Comparison of ENCODE assay signal across 20 cellular contexts in the genomic region with DNA sequence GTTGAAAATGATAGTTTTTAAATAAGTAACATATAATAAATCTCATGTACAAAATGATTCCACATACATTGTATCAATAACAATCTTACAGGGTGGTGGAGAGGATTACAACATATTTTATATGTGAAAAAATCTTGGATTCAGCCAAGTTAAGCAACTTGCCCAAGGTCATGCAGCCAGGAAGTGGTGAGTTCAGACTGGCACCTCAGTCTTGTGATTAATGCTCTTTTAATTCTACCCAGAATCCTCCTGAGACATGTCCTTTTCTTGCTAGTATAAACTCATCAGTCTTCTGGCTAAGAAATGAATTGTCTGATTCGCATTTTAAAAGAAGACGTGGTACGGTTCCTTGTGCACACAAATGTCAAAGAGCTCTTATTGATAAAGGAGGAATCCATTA. TPM values are rescaled to one million over a fixed set of nuclear protein-coding genes. Genes with fewer than 3 reads are reported as not detected.
"Had no signal": no experiment of that assay in that cellular context is flagged by ENCODE, and none has a peak within 500 bp of the region (broad histone marks: within the 10 kb centered on the region; RNA-seq: fewer than 3 reads in every experiment).

No MANE protein-coding gene starts in this region.

- H3K27ac ChIP-seq: colonic mucosa, esophagus squamous epithelium, gastrocnemius medialis, heart right ventricle, prostate gland, stomach, thoracic aorta, upper lobe of right lung had no signal

- H3K4me3 Mint-ChIP-seq: activated CD8-positive, alpha-beta T cell treated with anti-CD3 and anti-CD28 coated beads for 36 hours; activated T-cell treated with anti-CD3 and anti-CD28 coated beads, Interleukin-2, amount 50 U/mL, for 4 hours; T-helper 17 cell had no signal

- DNase-seq: activated CD4-positive, alpha-beta T cell treated with anti-CD3 and anti-CD28 coated beads for 48 hours; activated CD8-positive, alpha-beta T cell treated with anti-CD3 and anti-CD28 coated beads for 36 hours; activated effector memory CD4-positive, alpha-beta T cell treated with Interleukin-2 at 50 U/mL for 16 hours; activated T-cell treated with anti-CD3 and anti-CD28 coated beads, Interleukin-2, amount 50 U/mL, for 4 hours; central memory CD4-positive, alpha-beta T cell; colonic mucosa; esophagus squamous epithelium; gastrocnemius medialis; heart right ventricle; left cardiac atrium; midbrain; stimulated activated CD4-positive, alpha-beta T cell treated with anti-CD3 and anti-CD28 coated beads, Interleukin-1b, Interleukin-23, amount 100 ng/mL, for 48 hours; stomach; T-helper 17 cell; upper lobe of right lung had no signal

- H3K4me1 ChIP-seq: colonic mucosa had no signal

- ATAC-seq: activated CD8-positive, alpha-beta T cell treated with anti-CD3 and anti-CD28 coated beads for 36 hours; activated naive CD4-positive, alpha-beta T cell treated with anti-CD3 and anti-CD28 coated beads, Interleukin-2, amount 50 U/mL, for 72 hours; activated T-cell treated with anti-CD3 and anti-CD28 coated beads, Interleukin-2, amount 50 U/mL, for 4 hours; gastrocnemius medialis; heart right ventricle; left cardiac atrium; sciatic nerve; T-helper 17 cell; upper lobe of right lung had no signal

- H3K36me3 ChIP-seq: colonic mucosa, esophagus squamous epithelium, gastrocnemius medialis, heart right ventricle, prostate gland, stomach, thoracic aorta, upper lobe of right lung had no signal

- H3K9me3 ChIP-seq: colonic mucosa, gastrocnemius medialis, prostate gland, stomach, thoracic aorta, upper lobe of right lung had no signal

- H3K4me3 ChIP-seq: colonic mucosa, esophagus squamous epithelium, gastrocnemius medialis, heart right ventricle, lung, prostate gland, stomach, thoracic aorta, upper lobe of right lung had no signal

- H3K27ac Mint-ChIP-seq: activated CD8-positive, alpha-beta T cell treated with anti-CD3 and anti-CD28 coated beads for 36 hours; activated naive CD4-positive, alpha-beta T cell treated with anti-CD3 and anti-CD28 coated beads, Interleukin-2, amount 50 U/mL, for 72 hours; T-helper 17 cell had no signal

RNA-seq across cellular contexts. Expression of a gene that starts 4.5 kb away (rescaled TPM):
- total RNA-seq: activated CD8-positive, alpha-beta T cell treated with anti-CD3 and anti-CD28 coated beads for 36 hours; activated naive CD4-positive, alpha-beta T cell treated with anti-CD3 and anti-CD28 coated beads, Interleukin-2, amount 50 U/mL, for 72 hours; activated T-cell treated with anti-CD3 and anti-CD28 coated beads, Interleukin-2, amount 50 U/mL, for 4 hours; T-helper 17 cell had no signal
